1 cellular context compared by ENCODE assay signal in the genomic region with DNA sequence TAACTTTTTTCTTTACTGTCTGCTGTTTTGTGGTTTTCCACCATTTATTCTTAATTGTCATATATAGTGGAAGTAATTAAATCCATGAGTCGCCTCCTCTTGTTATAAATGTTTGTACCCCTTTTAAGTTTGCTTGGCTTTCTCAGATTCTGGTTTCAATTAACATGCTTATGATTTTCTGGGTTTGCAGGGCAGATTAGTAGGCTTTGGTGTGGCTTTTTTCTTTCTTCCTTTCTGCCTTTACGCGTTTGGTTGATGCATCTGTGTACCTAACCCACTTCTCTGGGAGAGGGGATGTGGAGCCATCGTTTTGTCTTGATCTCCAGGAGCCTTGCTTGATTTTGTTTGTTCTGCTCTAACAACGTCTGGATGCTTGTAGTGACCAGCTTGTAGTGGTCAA.
TF ChIP-seq lines count a peak whose summit lies in the region.

No MANE protein-coding gene starts in this region.

TF ChIP-seq in GM23338, 12 proteins besides CTCF, POLR2A, EP300 and RAD21 (continued from another document):
- TF ChIP-seq ZNF462 (CRISPR knock-in tag; IDR thresholded peaks at IDR 0.05), result no peak
- TF ChIP-seq CREB1 (CRISPR knock-in tag; IDR thresholded peaks at IDR 0.05; ENCODE audit: low read depth), result no peak
- TF ChIP-seq POLR2AphosphoS5 (IDR thresholded peaks at IDR 0.05; ENCODE audit: low read depth), result no peak
- no peak for TF ChIP-seq EZH2 (IDR thresholded peaks at IDR 0.05; ENCODE audit: low read depth, unreplicated experiment)
- no peak for TF ChIP-seq EZH2phosphoT487 (IDR thresholded peaks at IDR 0.05; ENCODE audit: unreplicated experiment)
- TF ChIP-seq, protein P1, sequence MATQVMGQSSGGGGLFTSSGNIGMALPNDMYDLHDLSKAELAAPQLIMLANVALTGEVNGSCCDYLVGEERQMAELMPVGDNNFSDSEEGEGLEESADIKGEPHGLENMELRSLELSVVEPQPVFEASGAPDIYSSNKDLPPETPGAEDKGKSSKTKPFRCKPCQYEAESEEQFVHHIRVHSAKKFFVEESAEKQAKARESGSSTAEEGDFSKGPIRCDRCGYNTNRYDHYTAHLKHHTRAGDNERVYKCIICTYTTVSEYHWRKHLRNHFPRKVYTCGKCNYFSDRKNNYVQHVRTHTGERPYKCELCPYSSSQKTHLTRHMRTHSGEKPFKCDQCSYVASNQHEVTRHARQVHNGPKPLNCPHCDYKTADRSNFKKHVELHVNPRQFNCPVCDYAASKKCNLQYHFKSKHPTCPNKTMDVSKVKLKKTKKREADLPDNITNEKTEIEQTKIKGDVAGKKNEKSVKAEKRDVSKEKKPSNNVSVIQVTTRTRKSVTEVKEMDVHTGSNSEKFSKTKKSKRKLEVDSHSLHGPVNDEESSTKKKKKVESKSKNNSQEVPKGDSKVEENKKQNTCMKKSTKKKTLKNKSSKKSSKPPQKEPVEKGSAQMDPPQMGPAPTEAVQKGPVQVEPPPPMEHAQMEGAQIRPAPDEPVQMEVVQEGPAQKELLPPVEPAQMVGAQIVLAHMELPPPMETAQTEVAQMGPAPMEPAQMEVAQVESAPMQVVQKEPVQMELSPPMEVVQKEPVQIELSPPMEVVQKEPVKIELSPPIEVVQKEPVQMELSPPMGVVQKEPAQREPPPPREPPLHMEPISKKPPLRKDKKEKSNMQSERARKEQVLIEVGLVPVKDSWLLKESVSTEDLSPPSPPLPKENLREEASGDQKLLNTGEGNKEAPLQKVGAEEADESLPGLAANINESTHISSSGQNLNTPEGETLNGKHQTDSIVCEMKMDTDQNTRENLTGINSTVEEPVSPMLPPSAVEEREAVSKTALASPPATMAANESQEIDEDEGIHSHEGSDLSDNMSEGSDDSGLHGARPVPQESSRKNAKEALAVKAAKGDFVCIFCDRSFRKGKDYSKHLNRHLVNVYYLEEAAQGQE (IDR thresholded peaks at IDR 0.05; ENCODE audit: unreplicated experiment), result no peak
- TF ChIP-seq ZNF331 (CRISPR knock-in tag; IDR thresholded peaks at IDR 0.05; ENCODE audit: low read depth), result no peak
- TF ChIP-seq ETS1 (IDR thresholded peaks at IDR 0.05), result no peak
- no peak for TF ChIP-seq NANOG (IDR thresholded peaks at IDR 0.05; ENCODE audit: borderline replicate concordance)
- no peak for TF ChIP-seq JUNB (IDR thresholded peaks at IDR 0.05; ENCODE audit: unreplicated experiment)
- no peak for TF ChIP-seq STAT1 (IDR thresholded peaks at IDR 0.05; ENCODE audit: unreplicated experiment)
TF ChIP-seq in GM23338: peak in this region for 0.
